13 cellular contexts compared by ENCODE assay signal in genomic region chr1:21587602-21587953, GRCh38.
"Had no signal": no experiment of that assay in that cellular context is flagged by ENCODE, and none has a peak within 500 bp of the region (broad histone marks: within the 10 kb centered on the region; RNA-seq: fewer than 3 reads in every experiment).

No MANE protein-coding gene starts in this region.

- H3K27me3 Mint-ChIP-seq: brain had no signal

- H3K4me3 ChIP-seq: gastrocnemius medialis, left lung, stomach, vagina had no signal

- H3K27ac ChIP-seq: epithelial cell of prostate, gastrocnemius medialis, left lung, stomach, vagina had no signal

- H3K9me3 Mint-ChIP-seq: activated B cell treated with CpG ODN at 0.5 μM for 24 hours; activated CD4-positive, alpha-beta T cell treated with anti-CD3 and anti-CD28 coated beads, Interleukin-2, amount 10 ng/mL, durations not matched to agents 7 days and 5 days; activated naive CD4-positive, alpha-beta T cell treated with anti-CD3 and anti-CD28 coated beads, Interleukin-2, amount 50 U/mL, for 24 hours; activated T-helper 2 cell treated with anti-CD3 and anti-CD28 coated beads, Interferon-gamma antibody, Interleukin-2, Interleukin-4, amounts not matched to agents 10 μg/mL and 5 μg/mL and 100 μg/mL, durations not matched to agents 14 hours and 24 hours and 36 hours; nephron progenitor cell had no signal

- H3K4me3 Mint-ChIP-seq: activated B cell treated with CpG ODN at 0.5 μM for 24 hours; activated CD4-positive, alpha-beta T cell treated with anti-CD3 and anti-CD28 coated beads, Interleukin-2, amount 10 ng/mL, durations not matched to agents 7 days and 5 days; activated naive CD4-positive, alpha-beta T cell treated with anti-CD3 and anti-CD28 coated beads, Interleukin-2, amount 50 U/mL, for 24 hours; brain; nephron progenitor cell had no signal

- H3K9me3 ChIP-seq: gastrocnemius medialis, left lung, stomach, vagina had no signal

- H3K4me1 Mint-ChIP-seq: activated B cell treated with CpG ODN at 0.5 μM for 24 hours; activated CD4-positive, alpha-beta T cell treated with anti-CD3 and anti-CD28 coated beads, Interleukin-2, amount 10 ng/mL, durations not matched to agents 7 days and 5 days; activated naive CD4-positive, alpha-beta T cell treated with anti-CD3 and anti-CD28 coated beads, Interleukin-2, amount 50 U/mL, for 24 hours had no signal

- H3K27ac Mint-ChIP-seq: activated B cell treated with CpG ODN at 0.5 μM for 24 hours; activated CD4-positive, alpha-beta T cell treated with anti-CD3 and anti-CD28 coated beads, Interleukin-2, amount 10 ng/mL, durations not matched to agents 7 days and 5 days; activated naive CD4-positive, alpha-beta T cell treated with anti-CD3 and anti-CD28 coated beads, Interleukin-2, amount 50 U/mL, for 24 hours; activated T-helper 2 cell treated with anti-CD3 and anti-CD28 coated beads, Interferon-gamma antibody, Interleukin-2, Interleukin-4, amounts not matched to agents 10 μg/mL and 5 μg/mL and 100 μg/mL, durations not matched to agents 14 hours and 24 hours and 36 hours; nephron progenitor cell had no signal

- DNase-seq: activated B cell treated with CpG ODN at 0.5 μM for 24 hours; activated CD4-positive, alpha-beta T cell treated with anti-CD3 and anti-CD28 coated beads, Interleukin-2, amount 10 ng/mL, durations not matched to agents 7 days and 5 days; effector memory CD4-positive, alpha-beta T cell; gastrocnemius medialis; stimulated activated CD4-positive, alpha-beta T cell treated with anti-CD3 and anti-CD28 coated beads, Interleukin-4, amount 100 ng/mL, for 4 hours had no signal

- H3K27me3 ChIP-seq: vagina had no signal

- H3K4me1 ChIP-seq: gastrocnemius medialis had no signal

- H3K36me3 Mint-ChIP-seq: activated naive CD4-positive, alpha-beta T cell treated with anti-CD3 and anti-CD28 coated beads, Interleukin-2, amount 50 U/mL, for 24 hours; brain had no signal

- H3K36me3 ChIP-seq: gastrocnemius medialis, left lung, stomach, vagina had no signal
